Comparison of ENCODE assay signal across 10 cellular contexts in genomic region chr3:112814256-112814655, GRCh38. TPM values are rescaled to one million over a fixed set of nuclear protein-coding genes. Genes with fewer than 3 reads are reported as not detected.
DNase-seq lines count a peak whose midpoint lies in the region; ATAC-seq and TF ChIP-seq lines count a peak whose summit lies in the region.
"Had no signal": no experiment of that assay in that cellular context is flagged by ENCODE, and none has a peak within 500 bp of the region (broad histone marks: within the 10 kb centered on the region; RNA-seq: fewer than 3 reads in every experiment).

No MANE protein-coding gene starts in this region.

- DNase-seq in NCI-H1092 treated with DMSO at 0.1 percent for 48 hours (lab: John Stamatoyannopoulos, UW) (peak; percentile 7), NCI-H1092 (lab: John Stamatoyannopoulos, UW) (no peak), PC-3 (peak; percentile 77), fibroblast of the aortic adventitia (ENCODE audit: low read depth) (peak; percentile 93), skeletal muscle cell (ENCODE audit: low read depth) (peak; percentile 56), glutamatergic neuron (no peak), NCI-H128 (lab: John Stamatoyannopoulos, UW; ENCODE audit: unreplicated experiment) (no peak)
- no peak for DNase-seq in stimulated activated CD4-positive, alpha-beta T cell treated with anti-CD3 and anti-CD28 coated beads, Interleukin-2, amount 100 ng/mL, for 24 hours

- H3K27ac Mint-ChIP-seq in glutamatergic neuron (ENCODE audit: unreplicated experiment): no peak overlapping the region

- no peak overlapping the region for H3K4me2 ChIP-seq in PC-3 (ENCODE audit: low read length)

- POLR2A ChIA-PET in PC-3 (lab: Charles Lee; ENCODE audit: unreplicated experiment): interaction anchor here (0.6 kb wide), 2 partner anchors 83 to 252 kb away, joined by 3 read pairs; no protein-coding TSS in a partner anchor

- peak; percentile 81 for TF ChIP-seq CTCF in PC-3 (conservative IDR thresholded peaks at IDR 0.05; ENCODE audit: low read depth, low read length)
- TF ChIP-seq CTCF in fibroblast of the aortic adventitia (IDR thresholded peaks at IDR 0.05; ENCODE audit: insufficient read depth, low read length): peak; percentile 69
- no peak for TF ChIP-seq CTCF in glutamatergic neuron (IDR thresholded peaks at IDR 0.05; ENCODE audit: partially characterized antibody, unreplicated experiment)

- H4K20me1 ChIP-seq in PC-3 (ENCODE audit: low read length): no peaks in the 10 kb centered on the region

- peaks cover 19% of the 10 kb centered on the region for H3K4me1 ChIP-seq in PC-3 (ENCODE audit: insufficient read depth, low read length)

- CTCF ChIA-PET in PC-3 (lab: Charles Lee): interaction anchor here (0.6 to 1.7 kb wide), 13 partner anchors 8 to 504 kb away, joined by 3 to 69 read pairs (median 4); partner anchors contain the start of gene GTPBP8

- H2AFZ ChIP-seq in PC-3 (ENCODE audit: low read length): no peak overlapping the region

- H3K4me1 Mint-ChIP-seq in glutamatergic neuron (ENCODE audit: low read depth, unreplicated experiment): peaks cover 9% of the 10 kb centered on the region

- H3K79me2 ChIP-seq in PC-3 (ENCODE audit: low read length): no peaks in the 10 kb centered on the region

- H3K9me3 ChIP-seq in PC-3 (ENCODE audit: low read length): no peaks in the 10 kb centered on the region

- no peak overlapping the region for H3K4me3 ChIP-seq in PC-3 (ENCODE audit: low read length)
- no peak overlapping the region for H3K4me3 ChIP-seq in fibroblast of the aortic adventitia (ENCODE audit: low read depth, low read length)
- no peak overlapping the region for H3K4me3 ChIP-seq in skeletal muscle cell (ENCODE audit: low read depth, low read length)

- intact Hi-C loops in PC-3 (cut with micrococcal nuclease): loop anchor here (1.0 to 2.0 kb wide), 6 partner anchors 40 to 232 kb away; no protein-coding TSS in a partner anchor

- peaks cover 4% of the 10 kb centered on the region for H3K9me3 Mint-ChIP-seq in glutamatergic neuron (ENCODE audit: unreplicated experiment)

- H3K4me3 Mint-ChIP-seq in glutamatergic neuron (ENCODE audit: unreplicated experiment): no peak overlapping the region

- H3K27me3 ChIP-seq in PC-3 (ENCODE audit: low read length): no peaks in the 10 kb centered on the region

- peaks cover 1% of the 10 kb centered on the region for H3K27me3 Mint-ChIP-seq in glutamatergic neuron (ENCODE audit: unreplicated experiment)

- H3K36me3 Mint-ChIP-seq in glutamatergic neuron (ENCODE audit: unreplicated experiment): peaks cover 3% of the 10 kb centered on the region

- no peaks in the 10 kb centered on the region for H3F3A ChIP-seq in PC-3 (ENCODE audit: low read length, unreplicated experiment)

- H3K27ac ChIP-seq in PC-3 (ENCODE audit: low read length): no peak overlapping the region
- H3K27ac ChIP-seq: 22Rv1 had no signal

- no peaks in the 10 kb centered on the region for H3K36me3 ChIP-seq in PC-3 (ENCODE audit: low read depth, low read length)

- no peak overlapping the region for H3K9ac ChIP-seq in PC-3 (ENCODE audit: low read length)

- no TSS peak for BruUV-seq in PC-3 (replicated peaks; lab: Mats Ljungman, UMichigan)

- ATAC-seq in PC-3: peak; percentile 78

- H3K9me2 ChIP-seq in PC-3 (replicated peaks; ENCODE audit: low read length): no peaks in the 10 kb centered on the region

RNA-seq across cellular contexts. Expression of gene CD200R1L, which starts 32.4 kb away (rescaled TPM):
- total RNA-seq in PC-3 (2014; rRNA removed): not detected in 2 replicates
- not detected in 2 replicates for total RNA-seq in fibroblast of the aortic adventitia (ENCODE audit: low replicate concordance)
- not detected for total RNA-seq in glutamatergic neuron (ENCODE audit: unreplicated experiment)
- total RNA-seq: activated CD8-positive, alpha-beta memory T cell treated with anti-CD3 and anti-CD28 coated beads for 36 hours had no signal

Comparison
In these comparisons a context has a peak if more than half of its experiments do, and no peak if none do; other contexts are left out.
1. DNase-seq: peak in NCI-H1092 treated with DMSO at 0.1 percent for 48 hours (single experiment), PC-3 (single experiment), fibroblast of the aortic adventitia (single experiment) and skeletal muscle cell (single experiment); none in NCI-H1092 (single experiment), glutamatergic neuron (single experiment), NCI-H128 (single experiment) and stimulated activated CD4-positive, alpha-beta T cell treated with anti-CD3 and anti-CD28 coated beads, Interleukin-2, amount 100 ng/mL, for 24 hours (0 of 2).